Comparison of ENCODE assay signal across 1 cellular context in genomic region chr6:154297711-154298110, GRCh38.
TF ChIP-seq lines count a peak whose summit lies in the region.

No MANE protein-coding gene starts in this region.

TF ChIP-seq in IMR-90, 13 proteins besides CTCF, POLR2A, EP300 and RAD21 (continued from another document):
- no peak for TF ChIP-seq USF2 (IDR thresholded peaks at IDR 0.05; ENCODE audit: low read depth, low read length)
- no peak for TF ChIP-seq FOS (IDR thresholded peaks at IDR 0.05; ENCODE audit: low read depth, low read length)
- no peak for TF ChIP-seq MXI1 (IDR thresholded peaks at IDR 0.05; ENCODE audit: borderline replicate concordance, low read depth, low read length)
- no peak for TF ChIP-seq MAZ (IDR thresholded peaks at IDR 0.05; ENCODE audit: borderline replicate concordance, low read depth, low read length)
TF ChIP-seq in IMR-90: peak in this region for 0.
